In the genomic region with DNA sequence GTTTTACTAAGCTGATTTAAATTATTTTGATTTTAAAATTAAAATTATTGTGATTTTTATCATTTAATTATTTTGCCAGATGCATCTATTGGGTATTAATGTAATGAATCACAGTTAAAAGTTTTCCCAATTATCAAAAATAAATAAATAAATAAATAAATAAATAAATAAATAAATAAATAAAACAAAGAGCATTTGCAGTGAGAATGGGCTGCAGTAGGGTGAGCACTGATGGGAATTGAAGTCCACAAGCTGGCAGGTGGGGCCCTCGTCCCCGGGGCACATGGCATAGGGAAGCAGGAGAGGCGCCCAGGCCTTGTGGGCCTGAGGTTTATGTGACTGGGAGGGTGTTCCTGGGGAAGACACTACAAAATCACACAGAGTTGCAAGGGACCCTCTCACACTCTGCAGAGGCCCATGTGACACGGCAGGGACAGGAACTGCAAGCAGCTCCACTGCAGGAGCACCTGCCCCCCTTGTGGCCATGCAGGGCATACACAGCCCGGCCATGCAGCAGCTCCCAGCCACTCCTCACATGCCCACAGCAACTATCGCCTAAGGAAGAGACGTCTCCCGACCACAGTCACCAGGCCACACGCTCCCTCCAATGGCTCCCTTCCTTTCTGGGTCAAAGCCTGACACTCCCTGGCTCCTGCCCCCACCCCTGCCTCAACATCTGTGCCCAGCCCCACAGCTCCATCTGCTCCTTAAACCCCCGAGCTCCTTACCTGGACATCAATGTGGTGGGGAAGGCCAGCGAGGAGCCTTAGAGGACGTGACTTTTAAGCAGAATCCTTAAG, we compare ENCODE assay signal across 1 cellular context.
TF ChIP-seq lines count a peak whose summit lies in the region.

No MANE protein-coding gene starts in this region.

TF ChIP-seq in HepG2, 621 proteins besides CTCF, POLR2A, EP300 and RAD21 (continued from another document):
- TF ChIP-seq, protein P1, sequence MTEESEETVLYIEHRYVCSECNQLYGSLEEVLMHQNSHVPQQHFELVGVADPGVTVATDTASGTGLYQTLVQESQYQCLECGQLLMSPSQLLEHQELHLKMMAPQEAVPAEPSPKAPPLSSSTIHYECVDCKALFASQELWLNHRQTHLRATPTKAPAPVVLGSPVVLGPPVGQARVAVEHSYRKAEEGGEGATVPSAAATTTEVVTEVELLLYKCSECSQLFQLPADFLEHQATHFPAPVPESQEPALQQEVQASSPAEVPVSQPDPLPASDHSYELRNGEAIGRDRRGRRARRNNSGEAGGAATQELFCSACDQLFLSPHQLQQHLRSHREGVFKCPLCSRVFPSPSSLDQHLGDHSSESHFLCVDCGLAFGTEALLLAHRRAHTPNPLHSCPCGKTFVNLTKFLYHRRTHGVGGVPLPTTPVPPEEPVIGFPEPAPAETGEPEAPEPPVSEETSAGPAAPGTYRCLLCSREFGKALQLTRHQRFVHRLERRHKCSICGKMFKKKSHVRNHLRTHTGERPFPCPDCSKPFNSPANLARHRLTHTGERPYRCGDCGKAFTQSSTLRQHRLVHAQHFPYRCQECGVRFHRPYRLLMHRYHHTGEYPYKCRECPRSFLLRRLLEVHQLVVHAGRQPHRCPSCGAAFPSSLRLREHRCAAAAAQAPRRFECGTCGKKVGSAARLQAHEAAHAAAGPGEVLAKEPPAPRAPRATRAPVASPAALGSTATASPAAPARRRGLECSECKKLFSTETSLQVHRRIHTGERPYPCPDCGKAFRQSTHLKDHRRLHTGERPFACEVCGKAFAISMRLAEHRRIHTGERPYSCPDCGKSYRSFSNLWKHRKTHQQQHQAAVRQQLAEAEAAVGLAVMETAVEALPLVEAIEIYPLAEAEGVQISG (CRISPR knock-in tag; IDR thresholded peaks at IDR 0.05) = peak; percentile 35; the same call in 1 of the 2 replicates
- TF ChIP-seq MYC (CRISPR knock-in tag; IDR thresholded peaks at IDR 0.05; ENCODE audit: borderline replicate concordance) (peak; percentile 57; the same call in 1 of the 2 replicates), GABPB1 (CRISPR knock-in tag; IDR thresholded peaks at IDR 0.05) (peak; percentile 52), NAIF1 (CRISPR knock-in tag; IDR thresholded peaks at IDR 0.05; ENCODE audit: borderline replicate concordance) (no peak), RBFOX2 (IDR thresholded peaks at IDR 0.05; ENCODE audit: low read depth, low read length) (no peak), ZSCAN31 (CRISPR knock-in tag; IDR thresholded peaks at IDR 0.05; ENCODE audit: low read depth) (no peak), MAX (IDR thresholded peaks at IDR 0.05) (peak; percentile 48; the same call in 1 of the 2 replicates), ZBTB39 (CRISPR knock-in tag; IDR thresholded peaks at IDR 0.05) (0 out of 2 replicates have a peak, but pooled peaks have one; percentile 33), STAG1 (CRISPR knock-in tag; IDR thresholded peaks at IDR 0.05) (peak; percentile 81), RFX3 (CRISPR knock-in tag; IDR thresholded peaks at IDR 0.05) (no peak), USF2 (IDR thresholded peaks at IDR 0.05; ENCODE audit: low read depth, low read length) (peak; percentile 50; the same call in 1 of the 2 replicates), USF2 (CRISPR knock-in tag; IDR thresholded peaks at IDR 0.05; ENCODE audit: borderline replicate concordance) (peak; percentile 41; the same call in 1 of the 2 replicates)
TF ChIP-seq in HepG2: peak in this region for 10.
